8 cellular contexts compared by ENCODE assay signal in genomic region chr5:80083115-80083890, GRCh38. TPM values are rescaled to one million over a fixed set of nuclear protein-coding genes. Genes with fewer than 3 reads are reported as not detected.
DNase-seq lines count a peak whose midpoint lies in the region; ATAC-seq and TF ChIP-seq lines count a peak whose summit lies in the region.

No MANE protein-coding gene starts in this region.

- H3K23ac ChIP-seq in trophoblast cell (ENCODE audit: low read length), result no peak overlapping the region

- H3K14ac ChIP-seq in trophoblast cell (ENCODE audit: low read length), result no peak overlapping the region

- H2BK5ac ChIP-seq in trophoblast cell (ENCODE audit: low read depth, low read length, poor library complexity), result no peak overlapping the region

- H3K36me3 ChIP-seq in PC-9 (ENCODE audit: low read depth) (no peaks in the 10 kb centered on the region), adipocyte (ENCODE audit: control insufficient read depth, insufficient read depth, low read length, severe bottlenecking) (no peaks in the 10 kb centered on the region), trophoblast cell (ENCODE audit: control insufficient read depth in 1 of 2, insufficient read depth in 2 of 2, low read length in 2 of 2) (no peaks in the 10 kb centered on the region)

- CTCF ChIA-PET in PC-9 (lab: Charles Lee), result interaction anchor here (0.5 to 2.2 kb wide), 20 partner anchors 9 to 1705 kb away, joined by 3 to 13 read pairs (median 4); no protein-coding TSS in a partner anchor

- H3K9ac ChIP-seq in adipocyte (ENCODE audit: low read length), result peak overlapping the region; percentile 74
- H3K9ac ChIP-seq in trophoblast cell (ENCODE audit: low read length), result no peak overlapping the region

- H3K4me1 ChIP-seq in PC-9 (replicated peaks; ENCODE audit: insufficient read depth), result peaks cover 7% of the 10 kb centered on the region; the same call in 1 of the 2 replicates
- H3K4me1 ChIP-seq in adipocyte (ENCODE audit: control insufficient read depth, insufficient read depth, low read length), result peaks cover 4% of the 10 kb centered on the region
- H3K4me1 ChIP-seq in trophoblast cell (ENCODE audit: control insufficient read depth in 1 of 2, insufficient read depth in 2 of 2, low read length in 2 of 2), result peaks cover 0 to 3% of the 10 kb centered on the region in 2 experiments

- in situ Hi-C loops in KBM-7 (cut with MboI; ENCODE audit: low pct_unique_long_range_greater_than_20kb, low sequenced_read_pairs), result no loop called here

- no peaks in the 10 kb centered on the region for H3K9me2 ChIP-seq in PC-9 (ENCODE audit: insufficient read depth)

- peak overlapping the region; percentile 88 for H3K4me2 ChIP-seq in PC-9
- H3K4me2 ChIP-seq in trophoblast cell (ENCODE audit: low read length), result peak overlapping the region; percentile 6

- H3F3A ChIP-seq in PC-9 (ENCODE audit: insufficient read depth, low read depth), result no peaks in the 10 kb centered on the region; the same call in 1 of the 2 replicates

- no peak overlapping the region for H3K4ac ChIP-seq in trophoblast cell (ENCODE audit: low read depth, low read length)

- POLR2A ChIA-PET in PC-9 (lab: Charles Lee; ENCODE audit: unreplicated experiment), result interaction anchor here (0.5 to 0.7 kb wide), 3 partner anchors 573 to 1608 kb away, joined by 3 to 19 read pairs (median 4); no protein-coding TSS in a partner anchor

- peak; percentile 15 for DNase-seq in activated gamma-delta T cell treated with Interleukin-2 at 50 U/mL for 16 hours
- no peak for DNase-seq in activated gamma-delta T cell (lab: John Stamatoyannopoulos, UW)
- peak; percentile 68 for DNase-seq in KBM-7
- DNase-seq in PC-9, result peak; percentile 37 to 72
- peak; percentile 95 for DNase-seq in adipocyte (ENCODE audit: low read depth)
- no peak for DNase-seq in Right ventricle myocardium inferior (ENCODE audit: missing footprints)
- peak in 1 of 2 donors; percentile 83 for DNase-seq in trophoblast cell

- intact Hi-C loops in PC-9 (cut with micrococcal nuclease; ENCODE audit: unreplicated experiment) (loop anchor here (1.0 to 2.0 kb wide), 6 partner anchors 225 to 1062 kb away; no protein-coding TSS in a partner anchor), Right ventricle myocardium inferior (cut with DNase I) (loop anchor here (5.0 to 10.0 kb wide), 4 partner anchors 91 to 1059 kb away; partner anchors contain the start of gene MTX3)

- peak; percentile 82 for TF ChIP-seq CTCF in PC-9 (conservative IDR thresholded peaks at IDR 0.05)

- no peak overlapping the region for H4K91ac ChIP-seq in trophoblast cell (ENCODE audit: low read depth, low read length)

- 100% methylated on average over 2 of the region's 19 CpGs for WGBS in trophoblast cell (ENCODE audit: extremely low coverage, insufficient coverage, insufficient read length)

- ATAC-seq in Right ventricle myocardium inferior (peak; percentile 88), GM18502 (IDR thresholded peaks at IDR 0.05; ENCODE audit: poor library complexity, unreplicated experiment) (no peak)

- peak overlapping the region; percentile 78 for H2AFZ ChIP-seq in PC-9
- peak overlapping the region; percentile 17 for H2AFZ ChIP-seq in trophoblast cell (ENCODE audit: insufficient read depth, low read length, poor library complexity)

- no peak overlapping the region for H2BK120ac ChIP-seq in trophoblast cell (ENCODE audit: insufficient read depth, low read length, poor library complexity)

- H3K27me3 ChIP-seq in PC-9 (ENCODE audit: insufficient read depth, low read depth) (no peaks in the 10 kb centered on the region), adipocyte (replicated peaks; ENCODE audit: control insufficient read depth, insufficient read depth, low read length) (no peaks in the 10 kb centered on the region), trophoblast cell (ENCODE audit: insufficient read depth, low read length) (no peaks in the 10 kb centered on the region)

- no peaks in the 10 kb centered on the region for H3K79me1 ChIP-seq in trophoblast cell (ENCODE audit: low read length)

- no peak overlapping the region for H3K18ac ChIP-seq in trophoblast cell (ENCODE audit: low read length)

- no TSS peak for BruUV-seq in PC-9 (replicated peaks; lab: Mats Ljungman, UMichigan)

- no peak overlapping the region for H2BK12ac ChIP-seq in trophoblast cell (ENCODE audit: low read length)

- no peaks in the 10 kb centered on the region for H3K79me2 ChIP-seq in PC-9 (ENCODE audit: low read depth)
- H3K79me2 ChIP-seq in trophoblast cell (ENCODE audit: control insufficient read depth, insufficient read depth, low read length, poor library complexity), result no peaks in the 10 kb centered on the region

- H4K8ac ChIP-seq in trophoblast cell (ENCODE audit: low read depth, low read length), result no peak overlapping the region

- H3K27ac ChIP-seq in PC-9, result no peak overlapping the region
- no peak overlapping the region for H3K27ac ChIP-seq in trophoblast cell (ENCODE audit: low read depth, low read length)

- H3K4me3 ChIP-seq in PC-9, result peak overlapping the region; percentile 53; the same call in 1 of the 2 replicates
- peak overlapping the region; percentile 80 for H3K4me3 ChIP-seq in adipocyte (ENCODE audit: low read length)
- no peak overlapping the region for H3K4me3 ChIP-seq in trophoblast cell (ENCODE audit: low read depth, low read length)

- no peak overlapping the region for H2AK5ac ChIP-seq in trophoblast cell (ENCODE audit: low read length)

- H3K9me3 ChIP-seq in PC-9 (ENCODE audit: insufficient read depth, low read depth) (no peaks in the 10 kb centered on the region), adipocyte (ENCODE audit: control insufficient read depth, low read length) (no peaks in the 10 kb centered on the region), trophoblast cell (ENCODE audit: insufficient read depth, low read depth, low read length) (no peaks in the 10 kb centered on the region)

- H4K20me1 ChIP-seq in PC-9 (ENCODE audit: insufficient read depth), result no peaks in the 10 kb centered on the region

- H4K12ac ChIP-seq in trophoblast cell (ENCODE audit: low read depth, low read length), result no peak overlapping the region

RNA-seq across cellular contexts. Expression of gene THBS4, which starts 48.2 kb away (rescaled TPM):
- total RNA-seq in PC-9 (2021) (6.6 and 8.1 TPM in 2 replicates), Right ventricle myocardium inferior (32.9 TPM)
- polyA plus RNA-seq in trophoblast cell (2013), result 0.75 and 0.99 TPM in 2 replicates

Comparison
In these comparisons a context has a peak if more than half of its experiments do, and no peak if none do; other contexts are left out.
1. DNase-seq: peak in activated gamma-delta T cell treated with Interleukin-2 at 50 U/mL for 16 hours (single experiment), KBM-7 (single experiment), PC-9 (2 of 2) and adipocyte (single experiment); none in activated gamma-delta T cell (single experiment) and Right ventricle myocardium inferior (single experiment).